9 cellular contexts compared by ENCODE assay signal in genomic region chr14:61523751-61524150, GRCh38.
DNase-seq lines count a peak whose midpoint lies in the region; ATAC-seq and TF ChIP-seq lines count a peak whose summit lies in the region.
"Had no signal": no experiment of that assay in that cellular context is flagged by ENCODE, and none has a peak within 500 bp of the region (broad histone marks: within the 10 kb centered on the region; RNA-seq: fewer than 3 reads in every experiment).

No MANE protein-coding gene starts in this region.

- CTCF ChIA-PET in CD8-positive, alpha-beta memory T cell (lab: Charles Lee) = interaction anchor here (0.9 to 1.7 kb wide), 4 partner anchors 21 to 243 kb away, joined by 3 to 7 read pairs (median 4); no protein-coding TSS in a partner anchor

- no peak overlapping the region for H3K4me3 ChIP-seq in CD8-positive, alpha-beta memory T cell (ENCODE audit: low read length)
- no peak overlapping the region for H3K4me3 ChIP-seq in RWPE2 (ENCODE audit: severe bottlenecking)
- H3K4me3 ChIP-seq in duodenal mucosa (ENCODE audit: low read depth in 1 of 2, low read length in 2 of 2) = no peak overlapping the region
- H3K4me3 ChIP-seq in psoas muscle = no peak overlapping the region

- no peak overlapping the region for H3K9ac ChIP-seq in duodenal mucosa (ENCODE audit: low read depth in 1 of 2, low read length in 2 of 2)

- H3K27ac Mint-ChIP-seq in CD8-positive, alpha-beta memory T cell = peak overlapping the region; percentile 29 to 95 (median 75)

- H3K9me3 ChIP-seq in CD8-positive, alpha-beta memory T cell (ENCODE audit: low read length) = no peaks in the 10 kb centered on the region
- H3K9me3 ChIP-seq in RWPE2 (ENCODE audit: severe bottlenecking) (no peaks in the 10 kb centered on the region), duodenal mucosa (ENCODE audit: control insufficient read depth in 1 of 2, low read length in 2 of 2) (no peaks in the 10 kb centered on the region), psoas muscle (no peaks in the 10 kb centered on the region)

- H3K9me3 Mint-ChIP-seq in CD8-positive, alpha-beta memory T cell = no peaks in the 10 kb centered on the region

- peaks cover 92 to 100% (median 99%) of the 10 kb centered on the region in 3 donors for H3K4me1 Mint-ChIP-seq in CD8-positive, alpha-beta memory T cell

- peaks cover 58% of the 10 kb centered on the region for H3K4me1 ChIP-seq in CD8-positive, alpha-beta memory T cell (ENCODE audit: insufficient read depth, low read length)
- H3K4me1 ChIP-seq in RWPE2 (ENCODE audit: insufficient read depth, poor library complexity, severe bottlenecking) = peaks cover 57% of the 10 kb centered on the region
- H3K4me1 ChIP-seq in duodenal mucosa (ENCODE audit: control insufficient read depth in 1 of 2, insufficient read depth in 2 of 2, low read length in 2 of 2) = peaks cover 50 to 53% of the 10 kb centered on the region in 2 donors
- peaks cover 36% of the 10 kb centered on the region for H3K4me1 ChIP-seq in psoas muscle

- peaks cover 7 to 79% (median 25%) of the 10 kb centered on the region in 3 donors for H3K36me3 Mint-ChIP-seq in CD8-positive, alpha-beta memory T cell

- no peaks in the 10 kb centered on the region for H3K27me3 ChIP-seq in CD8-positive, alpha-beta memory T cell (ENCODE audit: insufficient read depth, low read length, poor library complexity, severe bottlenecking)
- H3K27me3 ChIP-seq in RWPE2 (ENCODE audit: insufficient read depth, poor library complexity, severe bottlenecking) (no peaks in the 10 kb centered on the region), duodenal mucosa (ENCODE audit: control insufficient read depth in 1 of 2, insufficient read depth in 2 of 2, low read length in 2 of 2) (no peaks in the 10 kb centered on the region), psoas muscle (ENCODE audit: insufficient read depth in 3 of 3, low read length in 2 of 3) (no peaks in the 10 kb centered on the region)

- 65 to 84% (median 83%) methylated on average over 5 of the region's 5 CpGs for WGBS in psoas muscle, 3 donors

- intact Hi-C loops in psoas muscle (cut with DNase I) = no loop called here

- POLR2A ChIA-PET in CD8-positive, alpha-beta memory T cell (lab: Charles Lee) = interaction anchor here (2.0 kb wide), 1 partner anchor 46 kb away, joined by 7 read pairs; no protein-coding TSS in a partner anchor

- no peak for TF ChIP-seq CTCF in RWPE2 (IDR thresholded peaks at IDR 0.05; ENCODE audit: poor library complexity, severe bottlenecking)
- TF ChIP-seq CTCF in psoas muscle (IDR thresholded peaks at IDR 0.05) = no peak

- no peak overlapping the region for H3K27ac ChIP-seq in CD8-positive, alpha-beta memory T cell (ENCODE audit: low read depth, low read length)
- H3K27ac ChIP-seq in RWPE2 (ENCODE audit: poor library complexity, severe bottlenecking) (peak overlapping the region; percentile 99), duodenal mucosa (ENCODE audit: low read depth, low read length) (peak overlapping the region; percentile 24), psoas muscle (peak overlapping the region; percentile 79)

- H3K27me3 Mint-ChIP-seq in CD8-positive, alpha-beta memory T cell = peaks cover 0 to 3% of the 10 kb centered on the region in 2 donors

- DNase-seq in CD8-positive, alpha-beta memory T cell = no peak
- DNase-seq in RWPE2 (ENCODE audit: low spot score) (no peak), psoas muscle (no peak), UCSD-AML1 (lab: John Stamatoyannopoulos, UW; ENCODE audit: unreplicated experiment) (no peak), AG08395 (ENCODE audit: low spot score) (no peak)
- DNase-seq in stimulated activated CD4-positive, alpha-beta T cell treated with anti-CD3 and anti-CD28 coated beads, Interleukin-15, amount 100 ng/mL, for 24 hours = no peak
- DNase-seq: central memory CD4-positive, alpha-beta T cell had no signal

- peak overlapping the region in 6 of 7 donors; percentile 11 to 55 (median 32) for H3K4me3 Mint-ChIP-seq in CD8-positive, alpha-beta memory T cell

- ATAC-seq in RWPE2 (ENCODE audit: low read depth) = no peak
- ATAC-seq in psoas muscle = no peak
- ATAC-seq in HG02610 (IDR thresholded peaks at IDR 0.05; ENCODE audit: unreplicated experiment) = no peak

- peaks cover 24% of the 10 kb centered on the region for H3K36me3 ChIP-seq in CD8-positive, alpha-beta memory T cell (ENCODE audit: insufficient read depth, low read length)
- H3K36me3 ChIP-seq in RWPE2 (ENCODE audit: low read depth) (no peaks in the 10 kb centered on the region), duodenal mucosa (ENCODE audit: control insufficient read depth in 1 of 2, insufficient read depth in 2 of 2, low read length in 2 of 2) (no peaks in the 10 kb centered on the region), psoas muscle (ENCODE audit: insufficient read depth in 1 of 2, low read depth in 1 of 2) (no peaks in the 10 kb centered on the region)
